9 cellular contexts compared by ENCODE assay signal in the genomic region with DNA sequence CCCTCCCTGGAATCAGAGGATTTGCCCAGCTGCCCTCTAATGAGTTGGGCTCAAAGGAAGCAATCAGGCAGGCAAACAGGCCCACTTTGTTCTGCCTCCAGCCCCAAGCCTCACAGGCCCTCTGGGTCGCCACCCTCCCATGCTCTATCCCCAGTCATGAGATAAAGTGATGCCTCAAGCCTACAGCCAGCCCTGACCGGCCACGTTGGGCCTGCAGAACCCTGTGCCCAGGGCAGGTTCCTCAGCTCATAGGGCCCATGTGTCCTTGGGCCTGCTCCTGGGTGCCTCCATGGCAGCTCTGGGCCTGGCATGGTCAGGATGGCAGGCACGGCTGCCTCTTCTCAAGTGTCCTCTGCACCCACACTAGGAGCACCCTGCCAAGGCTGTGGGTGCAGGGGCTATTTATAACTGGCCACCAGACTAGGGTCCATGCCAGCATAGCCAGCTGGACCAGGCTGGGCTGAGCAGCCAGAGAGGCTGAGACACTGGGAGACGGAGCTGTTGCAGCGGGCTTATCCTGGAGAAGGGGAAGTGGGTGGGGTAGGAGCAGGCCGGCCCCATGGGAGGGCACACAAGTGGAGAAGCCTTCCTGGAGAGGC. TPM values are rescaled to one million over a fixed set of nuclear protein-coding genes. Genes with fewer than 3 reads are reported as not detected.
A peak's percentile ranks its signal among the peaks of the same experiment; 100 is the strongest.
DNase-seq lines count a peak whose midpoint lies in the region; ATAC-seq, FAIRE-seq and TF ChIP-seq lines count a peak whose summit lies in the region.
"Had no signal": no experiment of that assay in that cellular context is flagged by ENCODE, and none has a peak within 500 bp of the region (broad histone marks: within the 10 kb centered on the region; RNA-seq: fewer than 3 reads in every experiment).

No MANE protein-coding gene starts in this region.

- ATAC-seq in K562 = no peak
- ATAC-seq in left lobe of liver = peak; percentile 20
- ATAC-seq in stimulated activated naive CD8-positive, alpha-beta T cell treated with anti-CD3 and anti-CD28 coated beads, Interleukin-15, amount 100 ng/mL, for 72 hours = no peak
- no peak for ATAC-seq in GM18498 (IDR thresholded peaks at IDR 0.05; ENCODE audit: unreplicated experiment)
- ATAC-seq: activated CD4-positive, CD25-positive, alpha-beta regulatory T cell treated with anti-CD3 and anti-CD28 coated beads, Interleukin-2, amount 50 U/mL, for 24 hours had no signal

- peaks cover 5% of the 10 kb centered on the region for H3K9me1 ChIP-seq in K562 (ENCODE audit: control insufficient read depth, insufficient read depth, low read length)

- peaks cover 55% of the 10 kb centered on the region for H3K36me3 ChIP-seq in OCI-LY1 (ENCODE audit: insufficient read depth, low read length)
- peaks cover 97% of the 10 kb centered on the region; the same call in 2 of the 3 replicates for H3K36me3 ChIP-seq in K562 (ENCODE audit: control insufficient read depth, insufficient read depth, low read length)

- H3K27me3 ChIP-seq in OCI-LY1 (ENCODE audit: insufficient read depth, low read length) (no peaks in the 10 kb centered on the region), K562 (ENCODE audit: control insufficient read depth in 2 of 2, insufficient read depth in 2 of 2, low read length in 2 of 2) (no peaks in the 10 kb centered on the region)

- no peaks in the 10 kb centered on the region for H3F3A ChIP-seq in OCI-LY1 (ENCODE audit: insufficient read depth, low read length)

- H3K4me1 Mint-ChIP-seq in stimulated activated naive CD8-positive, alpha-beta T cell treated with anti-CD3 and anti-CD28 coated beads, Interleukin-15, amount 100 ng/mL, for 72 hours = peaks cover 72% of the 10 kb centered on the region

- H3K4me3 Mint-ChIP-seq in stimulated activated naive CD8-positive, alpha-beta T cell treated with anti-CD3 and anti-CD28 coated beads, Interleukin-15, amount 100 ng/mL, for 72 hours = no peak overlapping the region

- H3K4me1 ChIP-seq in OCI-LY1 (ENCODE audit: insufficient read depth, low read length, severe bottlenecking) = peaks cover 43% of the 10 kb centered on the region
- peaks cover 2 to 42% of the 10 kb centered on the region in 2 experiments; a peak in 4 of 5 replicates for H3K4me1 ChIP-seq in K562 (replicated peaks in 1 of 2; ENCODE audit: control insufficient read depth in 2 of 2, insufficient read depth in 2 of 2, low read length in 2 of 2)

- TF ChIP-seq RAD21 in K562 (CRISPR knock-in tag; conservative IDR thresholded peaks at IDR 0.05 in 1 of 2, IDR thresholded peaks at IDR 0.05 in 1 of 2) = no peak

- H3K9ac ChIP-seq in OCI-LY1 (ENCODE audit: low read length) (no peak overlapping the region), K562 (ENCODE audit: insufficient read depth in 1 of 2, low read depth in 2 of 2, low read length in 2 of 2) (peak overlapping the region in 1 of 2 experiments; percentile 36; a peak in 2 of 4 replicates)

- H3K4me2 ChIP-seq in OCI-LY1 (ENCODE audit: low read length) (no peak overlapping the region), K562 (ENCODE audit: insufficient read depth, low read length) (no peak overlapping the region)

- WGBS in K562 (ENCODE audit: insufficient coverage, low coverage, missing lambda C conversion rate) = 78% methylated on average over 7 of the region's 7 CpGs

- H3K27ac Mint-ChIP-seq in stimulated activated naive CD8-positive, alpha-beta T cell treated with anti-CD3 and anti-CD28 coated beads, Interleukin-15, amount 100 ng/mL, for 72 hours = peak overlapping the region; percentile 72 to 91

- H3K27ac ChIP-seq in OCI-LY1 (ENCODE audit: low read depth, low read length, poor library complexity, severe bottlenecking) = peak overlapping the region; percentile 34
- no peak overlapping the region for H3K27ac ChIP-seq in K562 (ENCODE audit: extremely low read depth, low read depth, low read length)

- DNase-seq in K562 (ENCODE audit: extremely low read depth in 1 of 4, low spot score in 3 of 4) (no peak), left lobe of liver (ENCODE audit: low spot score) (no peak), SK-N-DZ (ENCODE audit: low spot score) (no peak), cortex of kidney (lab: John Stamatoyannopoulos, UW) (no peak)
- DNase-seq in stimulated activated naive CD8-positive, alpha-beta T cell treated with anti-CD3 and anti-CD28 coated beads, Interleukin-15, amount 100 ng/mL, for 72 hours = no peak

- no peak for TF ChIP-seq EP300 in K562 (IDR thresholded peaks at IDR 0.05; ENCODE audit: low read length)

- POLR2A ChIA-PET in K562 (lab: Yijun Ruan, JAX) = interaction anchor here (0.7 to 1.5 kb wide), 3 partner anchors 10 to 58 kb away, joined by 3 to 6 read pairs (median 5); no protein-coding TSS in a partner anchor

- intact Hi-C loops in K562 (cut with micrococcal nuclease) = loop anchor here (5.0 kb wide), 1 partner anchor 38 kb away; no protein-coding TSS in a partner anchor

- H3K4me3 ChIP-seq in OCI-LY1 (ENCODE audit: low read depth, low read length, poor library complexity, severe bottlenecking) (no peak overlapping the region), K562 (no peak overlapping the region)

- TF ChIP-seq CTCF in OCI-LY1 (IDR thresholded peaks at IDR 0.05; ENCODE audit: low read length) (no peak), K562 (IDR thresholded peaks at IDR 0.05 in 2 of 3, conservative IDR thresholded peaks at IDR 0.05 in 1 of 3; ENCODE audit: insufficient read depth in 2 of 3, low read depth in 1 of 3, low read length in 3 of 3) (no peak)

- H3K9me2 ChIP-seq in OCI-LY1 (ENCODE audit: low read depth, low read length) = no peaks in the 10 kb centered on the region

- TF ChIP-seq POLR2A in K562 (conservative IDR thresholded peaks at IDR 0.05) = no peak

- H3K9me3 ChIP-seq in OCI-LY1 (ENCODE audit: low read length) (no peaks in the 10 kb centered on the region), K562 (replicated peaks; ENCODE audit: control insufficient read depth, insufficient read depth, low read depth, low read length) (no peaks in the 10 kb centered on the region)

- H4K20me1 ChIP-seq in OCI-LY1 (ENCODE audit: insufficient read depth, low read length) = no peaks in the 10 kb centered on the region
- peaks cover 7% of the 10 kb centered on the region; the same call in 1 of the 2 replicates for H4K20me1 ChIP-seq in K562 (replicated peaks; ENCODE audit: control insufficient read depth, insufficient read depth, low read length)

- CTCF ChIA-PET in K562 (lab: Yijun Ruan, JAX; ENCODE audit: low intra/inter-chr PET ratio) = no interaction called here

- BruUV-seq in K562 (replicated peaks; lab: Mats Ljungman, UMichigan) = no TSS peak

- FAIRE-seq in K562 (lab: Jason Lieb, UNC) = no peak
- FAIRE-seq: keratinocyte had no signal

- no peaks in the 10 kb centered on the region for H3K9me3 Mint-ChIP-seq in stimulated activated naive CD8-positive, alpha-beta T cell treated with anti-CD3 and anti-CD28 coated beads, Interleukin-15, amount 100 ng/mL, for 72 hours

- H2AFZ ChIP-seq in OCI-LY1 (ENCODE audit: low read length) (no peak overlapping the region), K562 (ENCODE audit: low read depth, low read length) (no peak overlapping the region)

- in situ Hi-C loops in K562 (cut with MboI) = no loop called here

- no peaks in the 10 kb centered on the region for H3K79me2 ChIP-seq in OCI-LY1 (ENCODE audit: insufficient read depth, low read length)
- peaks cover 56% of the 10 kb centered on the region for H3K79me2 ChIP-seq in K562 (ENCODE audit: control insufficient read depth, insufficient read depth, low read length)

- H3K27me3 Mint-ChIP-seq in stimulated activated naive CD8-positive, alpha-beta T cell treated with anti-CD3 and anti-CD28 coated beads, Interleukin-15, amount 100 ng/mL, for 72 hours = no peaks in the 10 kb centered on the region

RNA-seq across cellular contexts. Expression of a gene that starts 20.2 kb away (rescaled TPM):
- total RNA-seq in K562 (2011; cell fraction: chromatin; rRNA removed; ENCODE audit: low replicate concordance) = 123 and 300 TPM in 2 replicates
- total RNA-seq in K562 (2011; cell fraction: nucleolus; rRNA removed) = 143 and 147 TPM in 2 replicates
- total RNA-seq in K562 (2011; cell fraction: nucleoplasm; rRNA removed) = 123 and 161 TPM in 2 replicates
- total RNA-seq in K562 (2014; rRNA removed) (38.4 and 57.4 TPM in 2 replicates), K562 (2014; rRNA removed; fragmentation: Illumina TruSeq; extraction: Trizol) (22.2 and 30.2 TPM in 2 replicates), K562 (2015; rRNA removed; fragmentation: Illumina TruSeq; extraction: Trizol) (26.7 and 28.2 TPM in 2 replicates), K562 (2021) (119 and 129 TPM in 2 replicates), left lobe of liver (8.1 TPM)
- polyA plus RNA-seq in K562 (2011; rRNA removed) (31.1 and 33.7 TPM in 2 replicates), K562 (2014; fragmentation: Illumina TruSeq; extraction: Trizol) (71.9 and 82.7 TPM in 2 replicates), K562 (2014; fragmentation: Nextera tagmentation; extraction: Ambion mirVana) (1 to 10 TPM; 2.5 to 3.8 TPM), K562 (2014; rRNA removed) (78.0 and 82.7 TPM in 2 replicates)
- 20.6 and 43.9 TPM in 2 replicates for polyA plus RNA-seq in K562 (2011; cell fraction: cytosol; rRNA removed)
- 215 and 430 TPM in 2 replicates for polyA plus RNA-seq in K562 (2011; cell fraction: nucleus; rRNA removed)
- polyA plus RNA-seq in K562 (2012) = 67.8 and 112 TPM in 2 replicates
- 8.5 and 12.0 TPM in 2 replicates for polyA minus RNA-seq in K562 (2011; rRNA and poly(A)+ RNA removed)
- polyA minus RNA-seq in K562 (2011; cell fraction: cytosol; rRNA and poly(A)+ RNA removed) = 28.2 and 32.6 TPM in 2 replicates
- polyA minus RNA-seq in K562 (2011; cell fraction: nucleus; rRNA and poly(A)+ RNA removed) = 41.2 and 50.1 TPM in 2 replicates
- 14.4 TPM in 2 replicates for polyA plus RNA-seq in SK-N-DZ (2014; cell fraction: cytosol; rRNA removed)
- 45.6 and 46.2 TPM in 2 replicates for polyA plus RNA-seq in SK-N-DZ (2014; cell fraction: nucleus; rRNA removed)

RNA-seq across cellular contexts. Expression of a gene that starts 26.4 kb away (rescaled TPM):
- 18.5 and 36.8 TPM in 2 replicates for total RNA-seq in K562 (2011; cell fraction: chromatin; rRNA removed; ENCODE audit: low replicate concordance)
- 31.2 and 31.5 TPM in 2 replicates for total RNA-seq in K562 (2011; cell fraction: nucleolus; rRNA removed)
- 45.5 and 69.2 TPM in 2 replicates for total RNA-seq in K562 (2011; cell fraction: nucleoplasm; rRNA removed)
- total RNA-seq in K562 (2014; rRNA removed) (16.3 and 25.4 TPM in 2 replicates), K562 (2014; rRNA removed; fragmentation: Illumina TruSeq; extraction: Trizol) (13.1 and 18.3 TPM in 2 replicates), K562 (2015; rRNA removed; fragmentation: Illumina TruSeq; extraction: Trizol) (16.1 and 16.2 TPM in 2 replicates), K562 (2021) (37.5 and 41.9 TPM in 2 replicates), left lobe of liver (14.1 TPM)
- polyA plus RNA-seq in K562 (2011; rRNA removed) (10.7 and 15.7 TPM in 2 replicates), K562 (2014; fragmentation: Illumina TruSeq; extraction: Trizol) (28.6 and 30.4 TPM in 2 replicates), K562 (2014; fragmentation: Nextera tagmentation; extraction: Ambion mirVana) (10 to 100 TPM; 23.5 to 26.9 TPM), K562 (2014; rRNA removed) (18.7 and 23.6 TPM in 2 replicates)
- 16.7 and 26.0 TPM in 2 replicates for polyA plus RNA-seq in K562 (2011; cell fraction: cytosol; rRNA removed)
- 25.7 and 35.1 TPM in 2 replicates for polyA plus RNA-seq in K562 (2011; cell fraction: nucleus; rRNA removed)
- polyA plus RNA-seq in K562 (2012) = 22.2 and 44.4 TPM in 2 replicates
- polyA minus RNA-seq in K562 (2011; rRNA and poly(A)+ RNA removed) = 7.6 and 8.9 TPM in 2 replicates
- polyA minus RNA-seq in K562 (2011; cell fraction: cytosol; rRNA and poly(A)+ RNA removed) = 14.8 and 17.6 TPM in 2 replicates
- 6.9 and 11.6 TPM in 2 replicates for polyA minus RNA-seq in K562 (2011; cell fraction: nucleus; rRNA and poly(A)+ RNA removed)
- 10.2 and 10.8 TPM in 2 replicates for polyA plus RNA-seq in SK-N-DZ (2014; cell fraction: cytosol; rRNA removed)
- polyA plus RNA-seq in SK-N-DZ (2014; cell fraction: nucleus; rRNA removed) = 5.3 and 5.7 TPM in 2 replicates

RNA-seq across cellular contexts. Expression of a gene that starts 40.8 kb away (rescaled TPM):
- total RNA-seq in K562 (2011; cell fraction: chromatin; rRNA removed; ENCODE audit: low replicate concordance) = 1.5 and 4.3 TPM in 2 replicates
- 2.2 and 2.3 TPM in 2 replicates for total RNA-seq in K562 (2011; cell fraction: nucleolus; rRNA removed)
- total RNA-seq in K562 (2011; cell fraction: nucleoplasm; rRNA removed) = 1.7 and 2.3 TPM in 2 replicates
- 0.45 and 0.78 TPM in 2 replicates for total RNA-seq in K562 (2014; rRNA removed)
- total RNA-seq in K562 (2014; rRNA removed; fragmentation: Illumina TruSeq; extraction: Trizol) = 0.15 and 0.16 TPM in 2 replicates
- total RNA-seq in K562 (2015; rRNA removed; fragmentation: Illumina TruSeq; extraction: Trizol) = 0.15 and 0.33 TPM in 2 replicates
- total RNA-seq in K562 (2021) = 0.78 and 1.3 TPM in 2 replicates
- polyA plus RNA-seq in K562 (2011; rRNA removed) = 0.38 and 0.61 TPM in 2 replicates
- polyA plus RNA-seq in K562 (2011; cell fraction: cytosol; rRNA removed) = 0.49 and 0.50 TPM in 2 replicates
- polyA plus RNA-seq in K562 (2011; cell fraction: nucleus; rRNA removed) = 2.9 and 5.0 TPM in 2 replicates
- polyA plus RNA-seq in K562 (2012) = 0.76 and 2.1 TPM in 2 replicates
- polyA plus RNA-seq in K562 (2014; fragmentation: Illumina TruSeq; extraction: Trizol) = 0.37 and 0.43 TPM in 2 replicates
- polyA plus RNA-seq in K562 (2014; fragmentation: Nextera tagmentation; extraction: Ambion mirVana) = under 1 TPM in 1 of 2 experiments, not detected in 1; 0.03 TPM
- polyA plus RNA-seq in K562 (2014; rRNA removed) = 0.44 and 1.1 TPM in 2 replicates
- polyA minus RNA-seq in K562 (2011; rRNA and poly(A)+ RNA removed) = 0.60 and 0.78 TPM in 2 replicates
- not detected in 2 replicates for polyA minus RNA-seq in K562 (2011; cell fraction: cytosol; rRNA and poly(A)+ RNA removed)
- 1.3 and 3.3 TPM in 2 replicates for polyA minus RNA-seq in K562 (2011; cell fraction: nucleus; rRNA and poly(A)+ RNA removed)
- 2.1 TPM for total RNA-seq in left lobe of liver
- polyA plus RNA-seq in SK-N-DZ (2014; cell fraction: cytosol; rRNA removed) = 1.3 and 4.6 TPM in 2 replicates
- polyA plus RNA-seq in SK-N-DZ (2014; cell fraction: nucleus; rRNA removed) = 1.6 and 2.8 TPM in 2 replicates
